Comparison of ENCODE assay signal across 8 cellular contexts in the genomic region with DNA sequence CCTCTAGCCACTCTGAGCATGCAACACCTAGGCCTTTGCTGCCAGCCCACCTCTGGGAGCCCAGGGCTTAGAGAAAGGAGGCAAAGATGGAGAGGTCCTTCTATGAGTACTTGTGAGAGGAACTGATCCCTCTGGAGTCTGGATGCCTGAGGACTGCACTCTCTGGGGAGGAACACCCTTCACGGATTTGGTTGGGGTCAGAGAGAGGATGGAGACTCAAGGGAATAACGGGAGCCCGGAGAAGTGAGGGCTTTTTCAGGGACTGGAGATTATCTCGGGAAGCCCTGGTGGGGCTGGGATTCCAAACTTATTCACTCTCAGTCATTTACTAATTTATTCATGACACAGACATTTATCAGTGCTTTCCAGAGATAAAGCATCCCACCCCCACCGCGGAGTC. TPM values are rescaled to one million over a fixed set of nuclear protein-coding genes. Genes with fewer than 3 reads are reported as not detected.
DNase-seq lines count a peak whose midpoint lies in the region; ATAC-seq and TF ChIP-seq lines count a peak whose summit lies in the region.

No MANE protein-coding gene starts in this region.

- peaks cover 0 to 6% (median 0%) of the 10 kb centered on the region in 3 donors for H3K36me3 Mint-ChIP-seq in CD8-positive, alpha-beta memory T cell

- no TSS peak for BruUV-seq in Panc1 (replicated peaks; lab: Mats Ljungman, UMichigan)

- H3K27ac ChIP-seq in CD8-positive, alpha-beta memory T cell (ENCODE audit: low read depth, low read length), result peak overlapping the region; percentile 86
- H3K27ac ChIP-seq in Panc1 (ENCODE audit: low read length) (peak overlapping the region; percentile 60), parathyroid adenoma (peak overlapping the region; percentile 78)

- TF ChIP-seq CTCF in Panc1 (IDR thresholded peaks at IDR 0.05) (no peak), epithelial cell of esophagus (IDR thresholded peaks at IDR 0.05; ENCODE audit: insufficient read depth, low read depth, low read length, missing control alignments) (no peak), parathyroid adenoma (IDR thresholded peaks at IDR 0.05) (no peak)

- peak overlapping the region; percentile 68 for H3K4me3 ChIP-seq in CD8-positive, alpha-beta memory T cell (ENCODE audit: low read length)
- peak overlapping the region; percentile 87 to 95 for H3K4me3 ChIP-seq in Panc1 (ENCODE audit: low read depth in 2 of 2, low read length in 2 of 2)
- H3K4me3 ChIP-seq in epithelial cell of esophagus (ENCODE audit: low read length), result peak overlapping the region; percentile 82
- H3K4me3 ChIP-seq in parathyroid adenoma (ENCODE audit: low read depth, low read length), result peak overlapping the region; percentile 93

- DNase-seq in CD8-positive, alpha-beta memory T cell, result no peak
- DNase-seq in Panc1 (ENCODE audit: low read depth, low spot score) (no peak), epithelial cell of esophagus (ENCODE audit: low read depth) (no peak), NCI-H524 (lab: John Stamatoyannopoulos, UW) (no peak), NCI-H1105 (lab: John Stamatoyannopoulos, UW) (no peak), NOMO-1 treated with dmso at 0.1 percent for 144 hours (lab: John Stamatoyannopoulos, UW; ENCODE audit: unreplicated experiment) (no peak)

- H3K9me3 ChIP-seq in CD8-positive, alpha-beta memory T cell (ENCODE audit: low read length), result no peaks in the 10 kb centered on the region
- H3K9me3 ChIP-seq in Panc1 (ENCODE audit: control insufficient read depth, insufficient read depth, low read depth, low read length), result no peaks in the 10 kb centered on the region
- H3K9me3 ChIP-seq in parathyroid adenoma (ENCODE audit: control insufficient read depth, low read length), result no peaks in the 10 kb centered on the region

- no peaks in the 10 kb centered on the region for H3K9me3 Mint-ChIP-seq in CD8-positive, alpha-beta memory T cell

- H3K4me3 Mint-ChIP-seq in CD8-positive, alpha-beta memory T cell, result peak overlapping the region; percentile 86 to 95 (median 88)

- intact Hi-C loops in Panc1 (cut with micrococcal nuclease; ENCODE audit: unreplicated experiment), result no loop called here

- no peak overlapping the region for H3K9ac ChIP-seq in parathyroid adenoma

- no peaks in the 10 kb centered on the region for H3K27me3 ChIP-seq in CD8-positive, alpha-beta memory T cell (ENCODE audit: insufficient read depth, low read length, poor library complexity, severe bottlenecking)
- H3K27me3 ChIP-seq in Panc1 (ENCODE audit: control insufficient read depth, insufficient read depth, low read length), result no peaks in the 10 kb centered on the region
- H3K27me3 ChIP-seq in parathyroid adenoma (ENCODE audit: control insufficient read depth, insufficient read depth, low read length), result no peaks in the 10 kb centered on the region

- no peaks in the 10 kb centered on the region for H3K79me2 ChIP-seq in parathyroid adenoma

- peaks cover 0 to 2% of the 10 kb centered on the region in 2 donors for H3K27me3 Mint-ChIP-seq in CD8-positive, alpha-beta memory T cell

- H3K4me1 Mint-ChIP-seq in CD8-positive, alpha-beta memory T cell, result peaks cover 12 to 29% (median 22%) of the 10 kb centered on the region in 3 donors

- H3K4me2 ChIP-seq in parathyroid adenoma (ENCODE audit: low read length), result peak overlapping the region; percentile 99

- peak overlapping the region in 7 of 8 donors; percentile 39 to 90 (median 80) for H3K27ac Mint-ChIP-seq in CD8-positive, alpha-beta memory T cell

- ATAC-seq in Panc1, result no peak
- ATAC-seq in HG03280 (IDR thresholded peaks at IDR 0.05; ENCODE audit: unreplicated experiment), result no peak

- H3K36me3 ChIP-seq in CD8-positive, alpha-beta memory T cell (ENCODE audit: insufficient read depth, low read length), result no peaks in the 10 kb centered on the region
- H3K36me3 ChIP-seq in Panc1 (ENCODE audit: control insufficient read depth, insufficient read depth, low read length), result no peaks in the 10 kb centered on the region; the same call in 1 of the 2 replicates
- no peaks in the 10 kb centered on the region for H3K36me3 ChIP-seq in parathyroid adenoma (ENCODE audit: control insufficient read depth, insufficient read depth, low read length)

- H3K4me1 ChIP-seq in CD8-positive, alpha-beta memory T cell (ENCODE audit: insufficient read depth, low read length), result peaks cover 21% of the 10 kb centered on the region
- peaks cover 17% of the 10 kb centered on the region for H3K4me1 ChIP-seq in Panc1 (ENCODE audit: control insufficient read depth, insufficient read depth, low read length)
- H3K4me1 ChIP-seq in parathyroid adenoma, result peaks cover 13% of the 10 kb centered on the region

- CTCF ChIA-PET in CD8-positive, alpha-beta memory T cell (lab: Charles Lee), result interaction anchor here (0.7 to 8.2 kb wide), 31 partner anchors 9 to 271 kb away, joined by 3 to 87 read pairs (median 5); partner anchors contain the start of genes CATSPER4, CD52, CEP85 and DHDDS
- CTCF ChIA-PET in Panc1 (lab: Charles Lee), result interaction anchor here (0.6 to 1.8 kb wide), 3 partner anchors 65 to 1196 kb away, joined by 3 to 10 read pairs (median 5); partner anchors contain the start of gene CEP85

- H2AFZ ChIP-seq in parathyroid adenoma, result peak overlapping the region; percentile 87

- POLR2A ChIA-PET in CD8-positive, alpha-beta memory T cell (lab: Charles Lee), result interaction anchor here (1.0 to 1.1 kb wide), 2 partner anchors 65 to 222 kb away, joined by 3 to 6 read pairs; partner anchors contain the start of gene CEP85
- POLR2A ChIA-PET in Panc1 (lab: Charles Lee), result interaction anchor here (0.8 kb wide), 1 partner anchor 15 kb away, joined by 3 read pairs; no protein-coding TSS in a partner anchor

- in situ Hi-C loops in Panc1 (cut with HindIII; ENCODE audit: low pct_unique_long_range_greater_than_20kb, low sequenced_read_pairs), result no loop called here

RNA-seq across cellular contexts. Expression of gene C1orf232, which starts 0.4 kb away (rescaled TPM):
- total RNA-seq in CD8-positive, alpha-beta memory T cell, result not detected
- polyA plus RNA-seq in CD8-positive, alpha-beta memory T cell, result not detected
- not detected for total RNA-seq in Panc1 (2021; ENCODE audit: unreplicated experiment)
- polyA plus RNA-seq in Panc1 (2012; ENCODE audit: insufficient read length), result not detected

RNA-seq across cellular contexts. Expression of gene ZNF593, which starts 0.5 kb away (rescaled TPM):
- 10 to 100 TPM; 86.4 to 87.9 TPM for total RNA-seq in CD8-positive, alpha-beta memory T cell
- polyA plus RNA-seq in CD8-positive, alpha-beta memory T cell, result 26.2 TPM
- 108 TPM for total RNA-seq in Panc1 (2021; ENCODE audit: unreplicated experiment)
- 150 TPM for polyA plus RNA-seq in Panc1 (2012; ENCODE audit: insufficient read length)

RNA-seq across cellular contexts. Expression of gene ZNF593OS, which starts 2.4 kb away (rescaled TPM):
- total RNA-seq in CD8-positive, alpha-beta memory T cell, result not detected
- polyA plus RNA-seq in CD8-positive, alpha-beta memory T cell, result 0.85 TPM
- not detected for total RNA-seq in Panc1 (2021; ENCODE audit: unreplicated experiment)
- polyA plus RNA-seq in Panc1 (2012; ENCODE audit: insufficient read length), result not detected

RNA-seq across cellular contexts. Expression of gene CNKSR1, which starts 8.1 kb away (rescaled TPM):
- under 1 TPM; 0.37 to 0.86 TPM for total RNA-seq in CD8-positive, alpha-beta memory T cell
- polyA plus RNA-seq in CD8-positive, alpha-beta memory T cell, result not detected
- 13.7 TPM for total RNA-seq in Panc1 (2021; ENCODE audit: unreplicated experiment)
- 16.1 TPM for polyA plus RNA-seq in Panc1 (2012; ENCODE audit: insufficient read length)

RNA-seq across cellular contexts. Expression of gene FAM110D, which starts 10.3 kb away (rescaled TPM):
- total RNA-seq in CD8-positive, alpha-beta memory T cell, result not detected
- not detected for polyA plus RNA-seq in CD8-positive, alpha-beta memory T cell
- 0.05 TPM for total RNA-seq in Panc1 (2021; ENCODE audit: unreplicated experiment)
- polyA plus RNA-seq in Panc1 (2012; ENCODE audit: insufficient read length), result 0.10 TPM
